In the genomic region with DNA sequence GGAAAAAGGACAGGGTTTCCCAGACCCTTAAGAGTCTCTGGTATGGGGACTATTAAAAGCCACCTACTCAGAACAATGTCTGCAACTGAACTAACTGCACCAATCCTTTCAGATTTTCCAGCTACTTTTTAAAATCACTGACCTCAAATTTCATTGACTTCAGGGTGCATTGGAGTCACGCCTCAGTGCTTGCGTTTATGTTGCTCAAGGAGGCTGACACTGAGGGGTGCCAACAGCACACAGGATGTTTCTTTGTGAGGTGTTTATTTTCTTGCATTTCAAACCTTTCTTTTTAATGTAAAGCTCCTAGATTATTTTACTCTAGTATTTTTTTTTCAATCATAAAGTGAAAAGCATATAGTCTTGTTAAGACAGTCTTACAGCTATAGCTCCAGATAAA, we compare ENCODE assay signal across 31 cellular contexts.
"Had no signal": no experiment of that assay in that cellular context is flagged by ENCODE, and none has a peak within 500 bp of the region (broad histone marks: within the 10 kb centered on the region; RNA-seq: fewer than 3 reads in every experiment).

No MANE protein-coding gene starts in this region.

- FAIRE-seq: astrocyte, bronchial epithelial cell had no signal

- ATAC-seq: activated T-helper 17 cell treated with anti-CD3 and anti-CD28 coated beads, Interleukin-2, amount 50 U/mL, for 72 hours; foreskin keratinocyte; gastrocnemius medialis; heart left ventricle; T-helper 17 cell had no signal

- H3K27ac ChIP-seq: brain microvascular endothelial cell, coronary artery, dorsolateral prefrontal cortex, esophagus muscularis mucosa, foreskin keratinocyte, gastrocnemius medialis, heart left ventricle had no signal

- H3K9me3 ChIP-seq: esophagus muscularis mucosa, gastrocnemius medialis had no signal

- H3K4me3 ChIP-seq: coronary artery, dorsolateral prefrontal cortex, esophagus muscularis mucosa, gastrocnemius medialis, heart left ventricle had no signal

- H3K4me1 ChIP-seq: esophagus muscularis mucosa, foreskin keratinocyte, gastrocnemius medialis, heart left ventricle had no signal

- H3K27me3 ChIP-seq: brain microvascular endothelial cell, esophagus muscularis mucosa, foreskin keratinocyte, gastrocnemius medialis, heart left ventricle had no signal

- DNase-seq: activated CD4-positive, alpha-beta memory T cell treated with anti-CD3 and anti-CD28 coated beads, Interleukin-2, amount 10 ng/mL, durations not matched to agents 7 days and 5 days; activated CD4-positive, alpha-beta T cell treated with anti-CD3 and anti-CD28 coated beads for 1 hour; activated CD4-positive, alpha-beta T cell treated with anti-CD3 and anti-CD28 coated beads for 4 hours; activated CD4-positive, alpha-beta T cell treated with anti-CD3 and anti-CD28 coated beads, Interleukin-2, amount 10 ng/mL, durations not matched to agents 7 days and 5 days; activated CD4-positive, alpha-beta T cell treated with anti-CD3 and anti-CD28 coated beads, Interleukin-2, amount 50 U/mL, for 4 hours; activated CD8-positive, alpha-beta memory T cell treated with anti-CD3 and anti-CD28 coated beads, Interleukin-2, amount 50 U/mL, for 48 hours; activated effector memory CD4-positive, alpha-beta T cell treated with Interleukin-2 at 50 U/mL for 16 hours; activated gamma-delta T cell treated with Interleukin-2 at 50 U/mL for 16 hours; activated naive CD4-positive, alpha-beta T cell treated with anti-CD3 and anti-CD28 coated beads, Interleukin-2, amount 50 U/mL, for 16 hours; activated naive CD4-positive, alpha-beta T cell treated with Interleukin-2 at 50 U/mL for 16 hours; activated T-cell treated with anti-CD3 and anti-CD28 coated beads for 4 hours; activated T-cell treated with anti-CD3 and anti-CD28 coated beads, Interleukin-2, amount 50 U/mL, for 24 hours; amniotic stem cell; anterior cingulate cortex; brain microvascular endothelial cell; dorsolateral prefrontal cortex; effector memory CD4-positive, alpha-beta T cell; endodermal cell; erythroblast; foreskin keratinocyte; gastrocnemius medialis; glutamatergic neuron; heart left ventricle; T-helper 1 cell; T-helper 17 cell; T1000 had no signal

- H3K36me3 ChIP-seq: brain microvascular endothelial cell, esophagus muscularis mucosa, gastrocnemius medialis, heart left ventricle had no signal
